37 cellular contexts compared by ENCODE assay signal in the genomic region with DNA sequence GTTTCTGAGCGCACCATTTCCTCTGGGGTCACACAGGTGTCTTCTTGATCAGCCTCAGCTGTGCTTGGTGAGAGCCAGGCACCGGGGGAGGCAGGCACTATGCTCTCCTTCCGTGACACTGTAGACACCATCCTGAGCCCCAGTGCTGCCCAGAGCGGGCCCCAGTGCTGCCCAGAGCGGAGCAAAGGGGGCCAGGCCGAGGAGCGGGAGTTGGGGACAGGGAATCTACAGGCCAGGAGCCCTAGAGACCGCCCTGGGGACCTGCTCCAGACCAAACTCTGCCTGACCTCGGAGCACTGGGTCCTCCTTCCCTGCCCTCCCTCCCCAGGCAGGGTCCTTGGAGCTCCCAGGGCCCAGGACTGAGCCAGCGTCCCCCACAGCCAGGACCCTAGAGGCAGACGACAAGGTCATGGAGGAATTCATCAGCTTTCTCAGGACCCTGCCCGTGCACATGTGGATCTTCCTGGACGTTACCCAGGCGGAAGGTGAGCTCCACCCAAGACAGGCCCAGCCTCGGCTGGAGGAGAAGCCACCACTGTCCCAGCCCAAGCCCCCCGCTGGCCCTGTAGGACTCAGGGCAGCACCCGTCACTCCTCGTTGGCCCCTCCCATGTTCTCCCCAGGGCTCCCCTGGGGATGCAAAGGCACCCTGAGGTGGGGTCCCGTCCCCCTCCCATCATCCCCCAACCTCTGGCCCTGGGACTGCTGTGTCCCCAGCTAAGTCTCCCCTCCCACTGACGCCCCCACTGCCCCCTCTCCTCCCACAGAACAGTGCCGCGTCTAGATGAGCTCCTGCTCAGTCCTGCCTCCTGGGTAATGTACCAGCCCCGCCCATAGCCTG. TPM values are rescaled to one million over a fixed set of nuclear protein-coding genes. Genes with fewer than 3 reads are reported as not detected.
DNase-seq lines count a peak whose midpoint lies in the region; ATAC-seq, FAIRE-seq and TF ChIP-seq lines count a peak whose summit lies in the region.
"Had no signal": no experiment of that assay in that cellular context is flagged by ENCODE, and none has a peak within 500 bp of the region (broad histone marks: within the 10 kb centered on the region; RNA-seq: fewer than 3 reads in every experiment).

No MANE protein-coding gene starts in this region.

- no peak for TF ChIP-seq POLR2A in right lobe of liver (IDR thresholded peaks at IDR 0.05)
- no peak for TF ChIP-seq POLR2A in HepG2 (IDR thresholded peaks at IDR 0.05; ENCODE audit: insufficient read depth in 1 of 2, low read depth in 2 of 2, low read length in 2 of 2)

- peaks cover 2 to 4% of the 10 kb centered on the region in 2 experiments; a peak in 3 of 5 replicates for H3K9me3 Mint-ChIP-seq in H9
- H3K9me3 Mint-ChIP-seq: activated naive CD8-positive, alpha-beta T cell treated with anti-CD3 and anti-CD28 coated beads, Interleukin-2, amount 10 ng/mL, durations not matched to agents 7 days and 5 days; immature natural killer cell had no signal

- in situ Hi-C loops in HepG2 (cut with HindIII; ENCODE audit: extremely low pct_ligation_motif_present, low pct_unique_long_range_greater_than_20kb): no loop called here

- no peak overlapping the region for H3K56ac ChIP-seq in H9 (ENCODE audit: insufficient read length, low read depth, low read length)

- no peak overlapping the region for H3K4me3 Mint-ChIP-seq in H9
- H3K4me3 Mint-ChIP-seq: activated CD4-positive, alpha-beta T cell treated with anti-CD3 and anti-CD28 coated beads for 36 hours; activated CD8-positive, alpha-beta T cell treated with anti-CD3 and anti-CD28 coated beads, Interleukin-2, amount 10 ng/mL, durations not matched to agents 7 days and 5 days; activated naive CD8-positive, alpha-beta T cell treated with anti-CD3 and anti-CD28 coated beads, Interleukin-2, amount 10 ng/mL, durations not matched to agents 7 days and 5 days; IgD-negative memory B cell; immature natural killer cell had no signal

- H3K36me3 Mint-ChIP-seq in H9 (ENCODE audit: insufficient read depth in 1 of 3, low read depth in 3 of 3): no peaks in the 10 kb centered on the region
- H3K36me3 Mint-ChIP-seq: activated naive CD8-positive, alpha-beta T cell treated with anti-CD3 and anti-CD28 coated beads, Interleukin-2, amount 10 ng/mL, durations not matched to agents 7 days and 5 days; IgD-negative memory B cell; immature natural killer cell had no signal

- H3K9ac ChIP-seq in HepG2 (ENCODE audit: insufficient read depth, low read depth, low read length) (no peak overlapping the region), H9 (ENCODE audit: extremely low read depth, insufficient read length, low read length) (no peak overlapping the region)

- H3K79me2 ChIP-seq in HepG2 (ENCODE audit: insufficient read depth, low read length) (no peaks in the 10 kb centered on the region), H9 (ENCODE audit: insufficient read depth, low read length) (no peaks in the 10 kb centered on the region), osteoblast (ENCODE audit: insufficient read depth, low read length) (no peaks in the 10 kb centered on the region)

- no peaks in the 10 kb centered on the region for H3K9me3 ChIP-seq in right lobe of liver
- no peaks in the 10 kb centered on the region for H3K9me3 ChIP-seq in HepG2 (ENCODE audit: low read length)
- H3K9me3 ChIP-seq in H9 (ENCODE audit: control insufficient read depth, low read depth, low read length): no peaks in the 10 kb centered on the region
- H3K9me3 ChIP-seq in osteoblast (ENCODE audit: low read depth, low read length): no peaks in the 10 kb centered on the region
- H3K9me3 ChIP-seq in aorta (ENCODE audit: control insufficient read depth, low read length): peaks cover 1% of the 10 kb centered on the region
- H3K9me3 ChIP-seq: Caco-2, left lung, neutrophil, psoas muscle, thoracic aorta had no signal

- H3K23me2 ChIP-seq in H9 (ENCODE audit: insufficient read length, low read depth, low read length, poor library complexity, severe bottlenecking): no peaks in the 10 kb centered on the region

- CTCF ChIA-PET in HepG2 (lab: Yijun Ruan, JAX; ENCODE audit: low intra/inter-chr PET ratio, low total read pairs): no interaction called here

- H4K20me1 ChIP-seq in HepG2 (ENCODE audit: insufficient read depth, low read length) (no peaks in the 10 kb centered on the region), H9 (ENCODE audit: control insufficient read depth, insufficient read depth, insufficient read length) (no peaks in the 10 kb centered on the region), osteoblast (ENCODE audit: insufficient read depth, low read length) (no peaks in the 10 kb centered on the region)

- no peak overlapping the region for H2AK5ac ChIP-seq in H9 (ENCODE audit: insufficient read length, low read length)

- H2BK120ac ChIP-seq in H9 (ENCODE audit: low read depth, low read length, poor library complexity, severe bottlenecking): no peak overlapping the region

- H4K8ac ChIP-seq in H9 (replicated peaks; ENCODE audit: insufficient read length, low read depth, low read length): no peak overlapping the region

- BruUV-seq in HepG2 (replicated peaks; lab: Mats Ljungman, UMichigan): no TSS peak

- H3K27me3 ChIP-seq in right lobe of liver: no peaks in the 10 kb centered on the region
- peaks cover 4 to 20% of the 10 kb centered on the region in 2 experiments; a peak in 4 of 5 replicates for H3K27me3 ChIP-seq in HepG2 (ENCODE audit: control insufficient read depth in 1 of 2, insufficient read depth in 2 of 2, low read length in 2 of 2)
- H3K27me3 ChIP-seq in H9 (ENCODE audit: insufficient read depth, low read length): no peaks in the 10 kb centered on the region
- H3K27me3 ChIP-seq in osteoblast (ENCODE audit: insufficient read depth, low read length): no peaks in the 10 kb centered on the region
- H3K27me3 ChIP-seq in aorta (ENCODE audit: control insufficient read depth in 1 of 2, insufficient read depth in 2 of 2, low read length in 1 of 2): no peaks in the 10 kb centered on the region
- H3K27me3 ChIP-seq: cardiac muscle cell, neutrophil had no signal

- no peaks in the 10 kb centered on the region; the same call in 1 of the 2 replicates for H3K27me3 Mint-ChIP-seq in H9 (ENCODE audit: low read depth)
- H3K27me3 Mint-ChIP-seq: activated naive CD8-positive, alpha-beta T cell treated with anti-CD3 and anti-CD28 coated beads, Interleukin-2, amount 10 ng/mL, durations not matched to agents 7 days and 5 days had no signal

- POLR2A ChIA-PET in HepG2 (lab: Yijun Ruan, JAX): no interaction called here

- H3K27ac ChIP-seq in right lobe of liver: no peak overlapping the region
- no peak overlapping the region for H3K27ac ChIP-seq in HepG2 (ENCODE audit: extremely low read length, insufficient read depth, low read length)
- no peak overlapping the region for H3K27ac ChIP-seq in H9 (ENCODE audit: insufficient read length, low read depth, low read length)
- no peak overlapping the region for H3K27ac ChIP-seq in osteoblast (ENCODE audit: low read depth, low read length)
- H3K27ac ChIP-seq in aorta (ENCODE audit: low read depth in 1 of 2, low read length in 2 of 2): no peak overlapping the region
- H3K27ac ChIP-seq: C4-2B, cardiac muscle cell, coronary artery, left lung, neutrophil, psoas muscle, skin epidermis, thoracic aorta had no signal

- no peak overlapping the region for H3K4me2 ChIP-seq in HepG2 (ENCODE audit: low read depth, low read length)
- no peak overlapping the region for H3K4me2 ChIP-seq in H9 (ENCODE audit: insufficient read depth, insufficient read length, low read length)
- no peak overlapping the region for H3K4me2 ChIP-seq in osteoblast (ENCODE audit: insufficient read depth, low read length)

- FAIRE-seq in HepG2 (lab: Jason Lieb, UNC): no peak
- FAIRE-seq: astrocyte had no signal

- intact Hi-C loops in right lobe of liver (cut with DNase I) (no loop called here), HepG2 (cut with micrococcal nuclease; ENCODE audit: unreplicated experiment) (no loop called here), aorta (cut with DNase I) (no loop called here)

- H4K5ac ChIP-seq in H9 (ENCODE audit: insufficient read length, low read depth, low read length): no peak overlapping the region

- peak in 1 of 4 donors; percentile 31 for ATAC-seq in right lobe of liver
- no peak for ATAC-seq in HepG2
- peak; percentile 36 for ATAC-seq in aorta (ENCODE audit: low FRiP score)
- ATAC-seq in HG02763 (IDR thresholded peaks at IDR 0.05; ENCODE audit: unreplicated experiment): no peak
- ATAC-seq: activated CD4-positive, alpha-beta T cell treated with anti-CD3 and anti-CD28 coated beads for 36 hours; activated CD8-positive, alpha-beta T cell treated with anti-CD3 and anti-CD28 coated beads, Interleukin-2, amount 10 ng/mL, durations not matched to agents 7 days and 5 days; left lung; Panc1; psoas muscle; stimulated activated naive CD8-positive, alpha-beta T cell treated with anti-CD3 and anti-CD28 coated beads, Interleukin-15, Interleukin-2, amounts not matched to agents 100 U/mL and 50 U/mL, for 24 hours had no signal

- DNase-seq in right lobe of liver (peak in 2 of 3 donors; percentile 13 to 39), HepG2 (ENCODE audit: low spot score) (no peak), H9 (peak; percentile 14), osteoblast (ENCODE audit: insufficient read length, low spot score, missing footprints) (peak; percentile 52), aorta (peak; percentile 34 to 47), GM19240 (ENCODE audit: insufficient read length, low spot score) (no peak)
- DNase-seq: activated CD4-positive, alpha-beta T cell treated with anti-CD3 and anti-CD28 coated beads for 36 hours; activated CD8-positive, alpha-beta T cell treated with anti-CD3 and anti-CD28 coated beads, Interleukin-2, amount 10 ng/mL, durations not matched to agents 7 days and 5 days; activated effector memory CD4-positive, alpha-beta T cell treated with anti-CD3 and anti-CD28 coated beads, Interleukin-2, amount 50 U/mL, for 16 hours; activated naive CD8-positive, alpha-beta T cell treated with anti-CD3 and anti-CD28 coated beads, Interleukin-2, amount 10 ng/mL, durations not matched to agents 7 days and 5 days; activated T-cell treated with anti-CD3 and anti-CD28 coated beads for 4 hours; Caco-2; effector memory CD4-positive, alpha-beta T cell; immature natural killer cell; NCI-H2107; NCI-H345; NCI-H748 treated with DMSO at 0.1 percent for 48 hours; SIG-M5; stimulated activated naive CD8-positive, alpha-beta T cell treated with anti-CD3 and anti-CD28 coated beads, Interleukin-15, Interleukin-2, amounts not matched to agents 100 U/mL and 50 U/mL, for 24 hours had no signal

- H2BK5ac ChIP-seq in H9 (ENCODE audit: insufficient read length, low read length): no peak overlapping the region

- TF ChIP-seq EP300 in HepG2 (IDR thresholded peaks at IDR 0.05; ENCODE audit: low read depth in 2 of 2, low read length in 2 of 2) (no peak), HepG2 (CRISPR knock-in tag; IDR thresholded peaks at IDR 0.05; ENCODE audit: borderline replicate concordance) (no peak)

- no peak overlapping the region for H2BK12ac ChIP-seq in H9 (ENCODE audit: insufficient read length, low read depth, low read length)

- H2AFZ ChIP-seq in HepG2 (ENCODE audit: low read length) (no peak overlapping the region), H9 (ENCODE audit: low read length) (no peak overlapping the region), osteoblast (ENCODE audit: low read length) (no peak overlapping the region)

- H3K14ac ChIP-seq in H9 (ENCODE audit: insufficient read depth, low read length): no peak overlapping the region; the same call in 1 of the 2 replicates

- no peak overlapping the region for H2BK15ac ChIP-seq in H9 (ENCODE audit: low read depth, low read length)

- H2BK20ac ChIP-seq in H9 (ENCODE audit: low read depth, low read length, poor library complexity, severe bottlenecking): no peak overlapping the region

- 43% methylated on average over 1 of the region's 23 CpGs for WGBS in right lobe of liver (ENCODE audit: insufficient coverage, low coverage, low lambda C conversion rate, missing lambda C conversion rate)
- 20% methylated on average over 4 of the region's 23 CpGs for WGBS in HepG2 (ENCODE audit: low lambda C conversion rate)
- WGBS in H9 (ENCODE audit: extremely low coverage, insufficient read length, low lambda C conversion rate): no CpG with 5 or more reads among the region's 23 CpGs
- WGBS in aorta, 2 donors: 80 to 81% methylated on average over 21 to 23 of the region's 23 CpGs

- H3K36me3 ChIP-seq in right lobe of liver (no peaks in the 10 kb centered on the region), HepG2 (replicated peaks in 1 of 2; ENCODE audit: control insufficient read depth in 1 of 2, insufficient read depth in 2 of 2, low read length in 2 of 2) (no peaks in the 10 kb centered on the region), osteoblast (ENCODE audit: insufficient read depth, low read length) (no peaks in the 10 kb centered on the region), aorta (ENCODE audit: control insufficient read depth in 1 of 2, insufficient read depth in 2 of 2, low read length in 1 of 2) (no peaks in the 10 kb centered on the region)
- H3K36me3 ChIP-seq: cardiac muscle cell, left lung, neutrophil, thoracic aorta had no signal

- H3K4me3 ChIP-seq in right lobe of liver (no peak overlapping the region), HepG2 (replicated peaks in 1 of 3; ENCODE audit: insufficient read depth in 1 of 3, low read depth in 2 of 3, low read length in 3 of 3) (no peak overlapping the region), osteoblast (ENCODE audit: insufficient read depth, low read length) (no peak overlapping the region), aorta (ENCODE audit: low read length in 2 of 2) (no peak overlapping the region)
- H3K4me3 ChIP-seq: cardiac muscle cell, coronary artery, left lung, psoas muscle, skin epidermis, thoracic aorta had no signal

- no peak for TF ChIP-seq CTCF in right lobe of liver (IDR thresholded peaks at IDR 0.05)
- no peak for TF ChIP-seq CTCF in HepG2 (CRISPR knock-in tag; IDR thresholded peaks at IDR 0.05)
- no peak for TF ChIP-seq CTCF in H9 (conservative IDR thresholded peaks at IDR 0.05)
- no peak for TF ChIP-seq CTCF in osteoblast (IDR thresholded peaks at IDR 0.05; ENCODE audit: extremely low read depth, low read depth, low read length)

- no peak overlapping the region for H4K91ac ChIP-seq in H9 (ENCODE audit: insufficient read length, low read depth, low read length)

- H3K4me1 Mint-ChIP-seq in H9: no peaks in the 10 kb centered on the region
- H3K4me1 Mint-ChIP-seq: activated CD4-positive, alpha-beta T cell treated with anti-CD3 and anti-CD28 coated beads for 36 hours; activated naive CD8-positive, alpha-beta T cell treated with anti-CD3 and anti-CD28 coated beads, Interleukin-2, amount 10 ng/mL, durations not matched to agents 7 days and 5 days; IgD-negative memory B cell; immature natural killer cell had no signal

- no peak overlapping the region for H3K4ac ChIP-seq in H9 (ENCODE audit: low read depth, low read length)

- no peak overlapping the region for H3K18ac ChIP-seq in H9 (ENCODE audit: insufficient read length, low read depth, low read length)

- H3K23ac ChIP-seq in H9 (ENCODE audit: insufficient read length, low read depth, low read length): no peak overlapping the region

- no peak overlapping the region for H3K27ac Mint-ChIP-seq in H9
- H3K27ac Mint-ChIP-seq: activated CD4-positive, alpha-beta T cell treated with anti-CD3 and anti-CD28 coated beads for 36 hours; activated CD8-positive, alpha-beta T cell treated with anti-CD3 and anti-CD28 coated beads, Interleukin-2, amount 10 ng/mL, durations not matched to agents 7 days and 5 days; activated naive CD8-positive, alpha-beta T cell treated with anti-CD3 and anti-CD28 coated beads, Interleukin-2, amount 10 ng/mL, durations not matched to agents 7 days and 5 days; IgD-negative memory B cell; immature natural killer cell had no signal

- no peaks in the 10 kb centered on the region for H3K79me1 ChIP-seq in H9 (ENCODE audit: insufficient read depth, low read depth, low read length, poor library complexity, severe bottlenecking)

- H3K4me1 ChIP-seq in right lobe of liver (no peaks in the 10 kb centered on the region), HepG2 (ENCODE audit: insufficient read depth, low read length) (no peaks in the 10 kb centered on the region), H9 (ENCODE audit: insufficient read depth, low read length) (no peaks in the 10 kb centered on the region), osteoblast (ENCODE audit: insufficient read depth, low read length) (no peaks in the 10 kb centered on the region), aorta (ENCODE audit: control insufficient read depth in 1 of 2, insufficient read depth in 2 of 2, low read length in 2 of 2) (no peaks in the 10 kb centered on the region)
- H3K4me1 ChIP-seq: left lung, psoas muscle had no signal

- no peak for TF ChIP-seq RAD21 in HepG2 (CRISPR knock-in tag; IDR thresholded peaks at IDR 0.05)

- no peak overlapping the region for H3T11ph ChIP-seq in H9 (ENCODE audit: low read length)

RNA-seq across cellular contexts. Expression of gene PAEP, which starts 30.2 kb away (rescaled TPM):
- total RNA-seq in right lobe of liver (not detected), HepG2 (2016; rRNA removed; fragmentation: Illumina TruSeq; extraction: Trizol) (0.38 and 0.75 TPM in 2 replicates), H9 (2021) (not detected in 2 replicates), osteoblast (not detected in 2 replicates), aorta (not detected)
- total RNA-seq in HepG2 (2016; cell fraction: cytosol; rRNA removed; fragmentation: Illumina TruSeq; extraction: Trizol; ENCODE audit: low read depth): 0.26 and 0.71 TPM in 2 replicates
- total RNA-seq in HepG2 (2016; cell fraction: insoluble cytoplasmic fraction; rRNA removed; fragmentation: Illumina TruSeq; extraction: Trizol): 0.19 and 0.28 TPM in 2 replicates
- 0.28 and 0.71 TPM in 2 replicates for total RNA-seq in HepG2 (2016; cell fraction: membrane; rRNA removed; fragmentation: Illumina TruSeq; extraction: Trizol)
- total RNA-seq in HepG2 (2016; cell fraction: nucleus; rRNA removed; fragmentation: Illumina TruSeq; extraction: Trizol): 0.66 TPM in 1 of 2 replicates, not detected in the other
- polyA plus RNA-seq in HepG2 (2011; rRNA removed) (10.8 and 24.4 TPM in 2 replicates), aorta (not detected)
- polyA plus RNA-seq in HepG2 (2011; cell fraction: cytosol; rRNA removed): 9.3 and 14.4 TPM in 2 replicates
- polyA plus RNA-seq in HepG2 (2011; cell fraction: nucleus; rRNA removed): 21.2 and 32.7 TPM in 2 replicates
- polyA plus RNA-seq in HepG2 (2012): 0.90 and 4.1 TPM in 2 replicates
- polyA plus RNA-seq in HepG2 (2016; cell fraction: cytosol; fragmentation: Illumina TruSeq; extraction: Trizol; ENCODE audit: low read depth): 1.0 TPM in 2 replicates
- 0.48 and 0.64 TPM in 2 replicates for polyA plus RNA-seq in HepG2 (2016; cell fraction: insoluble cytoplasmic fraction; fragmentation: Illumina TruSeq; extraction: Trizol; ENCODE audit: low read depth)
- 0.70 and 0.90 TPM in 2 replicates for polyA plus RNA-seq in HepG2 (2016; cell fraction: membrane; fragmentation: Illumina TruSeq; extraction: Trizol; ENCODE audit: low read depth)
- polyA plus RNA-seq in HepG2 (2016; cell fraction: nucleus; fragmentation: Illumina TruSeq; extraction: Trizol; ENCODE audit: insufficient read depth, low read depth): 1.0 and 1.6 TPM in 2 replicates
- polyA minus RNA-seq in HepG2 (2011; rRNA and poly(A)+ RNA removed; ENCODE audit: low replicate concordance): 4.8 TPM in 1 of 2 replicates, not detected in the other
- 4.5 TPM in 1 of 2 replicates, not detected in the other for polyA minus RNA-seq in HepG2 (2011; cell fraction: cytosol; rRNA and poly(A)+ RNA removed)
- polyA minus RNA-seq in HepG2 (2011; cell fraction: nucleus; rRNA and poly(A)+ RNA removed): 2.2 and 4.2 TPM in 2 replicates
- total RNA-seq: activated CD4-positive, alpha-beta T cell treated with anti-CD3 and anti-CD28 coated beads for 36 hours; activated CD8-positive, alpha-beta T cell treated with anti-CD3 and anti-CD28 coated beads, Interleukin-2, amount 10 ng/mL, durations not matched to agents 7 days and 5 days; activated naive CD8-positive, alpha-beta T cell treated with anti-CD3 and anti-CD28 coated beads, Interleukin-2, amount 10 ng/mL, durations not matched to agents 7 days and 5 days; Caco-2; cardiac muscle cell; epithelial cell of proximal tubule; G401; glomerular endothelial cell; left lung; myocyte; psoas muscle; T-helper 2 cell treated with Interferon-gamma antibody and Interleukin-4, amounts not matched to agents 100 ng/mL and 5 ng/mL, for 36 hours; thoracic aorta had no signal
- polyA plus RNA-seq: AG04450, cardiac muscle cell, IgD-negative memory B cell, immature natural killer cell, psoas muscle had no signal

RNA-seq across cellular contexts. Expression of gene OBP2A, which starts 45.8 kb away (rescaled TPM):
- total RNA-seq in right lobe of liver (not detected), HepG2 (2016; rRNA removed; fragmentation: Illumina TruSeq; extraction: Trizol) (not detected in 2 replicates), H9 (2021) (not detected in 2 replicates), osteoblast (not detected in 2 replicates), aorta (not detected)
- not detected in 2 replicates for total RNA-seq in HepG2 (2016; cell fraction: cytosol; rRNA removed; fragmentation: Illumina TruSeq; extraction: Trizol; ENCODE audit: low read depth)
- not detected in 2 replicates for total RNA-seq in HepG2 (2016; cell fraction: insoluble cytoplasmic fraction; rRNA removed; fragmentation: Illumina TruSeq; extraction: Trizol)
- total RNA-seq in HepG2 (2016; cell fraction: membrane; rRNA removed; fragmentation: Illumina TruSeq; extraction: Trizol): not detected in 2 replicates
- total RNA-seq in HepG2 (2016; cell fraction: nucleus; rRNA removed; fragmentation: Illumina TruSeq; extraction: Trizol): not detected in 2 replicates
- polyA plus RNA-seq in HepG2 (2011; rRNA removed) (0.20 and 0.32 TPM in 2 replicates), aorta (not detected)
- polyA plus RNA-seq in HepG2 (2011; cell fraction: cytosol; rRNA removed): 0.34 and 0.50 TPM in 2 replicates
- 0.36 and 0.48 TPM in 2 replicates for polyA plus RNA-seq in HepG2 (2011; cell fraction: nucleus; rRNA removed)
- not detected in 2 replicates for polyA plus RNA-seq in HepG2 (2012)
- polyA plus RNA-seq in HepG2 (2016; cell fraction: cytosol; fragmentation: Illumina TruSeq; extraction: Trizol; ENCODE audit: low read depth): not detected in 2 replicates
- polyA plus RNA-seq in HepG2 (2016; cell fraction: insoluble cytoplasmic fraction; fragmentation: Illumina TruSeq; extraction: Trizol; ENCODE audit: low read depth): not detected in 2 replicates
- polyA plus RNA-seq in HepG2 (2016; cell fraction: membrane; fragmentation: Illumina TruSeq; extraction: Trizol; ENCODE audit: low read depth): not detected in 2 replicates
- not detected in 2 replicates for polyA plus RNA-seq in HepG2 (2016; cell fraction: nucleus; fragmentation: Illumina TruSeq; extraction: Trizol; ENCODE audit: insufficient read depth, low read depth)
- polyA minus RNA-seq in HepG2 (2011; rRNA and poly(A)+ RNA removed; ENCODE audit: low replicate concordance): not detected in 2 replicates
- not detected in 2 replicates for polyA minus RNA-seq in HepG2 (2011; cell fraction: cytosol; rRNA and poly(A)+ RNA removed)
- not detected in 2 replicates for polyA minus RNA-seq in HepG2 (2011; cell fraction: nucleus; rRNA and poly(A)+ RNA removed)
- total RNA-seq: activated CD4-positive, alpha-beta T cell treated with anti-CD3 and anti-CD28 coated beads for 36 hours; activated CD8-positive, alpha-beta T cell treated with anti-CD3 and anti-CD28 coated beads, Interleukin-2, amount 10 ng/mL, durations not matched to agents 7 days and 5 days; activated naive CD8-positive, alpha-beta T cell treated with anti-CD3 and anti-CD28 coated beads, Interleukin-2, amount 10 ng/mL, durations not matched to agents 7 days and 5 days; astrocyte; Caco-2; cardiac muscle cell; epithelial cell of proximal tubule; G401; glomerular endothelial cell; left lung; myocyte; psoas muscle; T-helper 2 cell treated with Interferon-gamma antibody and Interleukin-4, amounts not matched to agents 100 ng/mL and 5 ng/mL, for 36 hours; thoracic aorta had no signal
- polyA plus RNA-seq: AG04450, cardiac muscle cell, IgD-negative memory B cell, immature natural killer cell, psoas muscle had no signal

RNA-seq across cellular contexts. Expression of gene GLT6D1, which starts 47.6 kb away (rescaled TPM):
- total RNA-seq in right lobe of liver (not detected), HepG2 (2016; rRNA removed; fragmentation: Illumina TruSeq; extraction: Trizol) (not detected in 2 replicates), H9 (2021) (not detected in 2 replicates), osteoblast (not detected in 2 replicates), aorta (not detected)
- not detected in 2 replicates for total RNA-seq in HepG2 (2016; cell fraction: cytosol; rRNA removed; fragmentation: Illumina TruSeq; extraction: Trizol; ENCODE audit: low read depth)
- not detected in 2 replicates for total RNA-seq in HepG2 (2016; cell fraction: insoluble cytoplasmic fraction; rRNA removed; fragmentation: Illumina TruSeq; extraction: Trizol)
- not detected in 2 replicates for total RNA-seq in HepG2 (2016; cell fraction: membrane; rRNA removed; fragmentation: Illumina TruSeq; extraction: Trizol)
- not detected in 2 replicates for total RNA-seq in HepG2 (2016; cell fraction: nucleus; rRNA removed; fragmentation: Illumina TruSeq; extraction: Trizol)
- polyA plus RNA-seq in HepG2 (2011; rRNA removed) (not detected in 2 replicates), aorta (not detected)
- polyA plus RNA-seq in HepG2 (2011; cell fraction: cytosol; rRNA removed): not detected in 2 replicates
- polyA plus RNA-seq in HepG2 (2011; cell fraction: nucleus; rRNA removed): not detected in 2 replicates
- polyA plus RNA-seq in HepG2 (2012): not detected in 2 replicates
- polyA plus RNA-seq in HepG2 (2016; cell fraction: cytosol; fragmentation: Illumina TruSeq; extraction: Trizol; ENCODE audit: low read depth): not detected in 2 replicates
- not detected in 2 replicates for polyA plus RNA-seq in HepG2 (2016; cell fraction: insoluble cytoplasmic fraction; fragmentation: Illumina TruSeq; extraction: Trizol; ENCODE audit: low read depth)
- not detected in 2 replicates for polyA plus RNA-seq in HepG2 (2016; cell fraction: membrane; fragmentation: Illumina TruSeq; extraction: Trizol; ENCODE audit: low read depth)
- polyA plus RNA-seq in HepG2 (2016; cell fraction: nucleus; fragmentation: Illumina TruSeq; extraction: Trizol; ENCODE audit: insufficient read depth, low read depth): not detected in 2 replicates
- polyA minus RNA-seq in HepG2 (2011; rRNA and poly(A)+ RNA removed; ENCODE audit: low replicate concordance): not detected in 2 replicates
- not detected in 2 replicates for polyA minus RNA-seq in HepG2 (2011; cell fraction: cytosol; rRNA and poly(A)+ RNA removed)
- polyA minus RNA-seq in HepG2 (2011; cell fraction: nucleus; rRNA and poly(A)+ RNA removed): not detected in 2 replicates
- total RNA-seq: activated CD4-positive, alpha-beta T cell treated with anti-CD3 and anti-CD28 coated beads for 36 hours; activated CD8-positive, alpha-beta T cell treated with anti-CD3 and anti-CD28 coated beads, Interleukin-2, amount 10 ng/mL, durations not matched to agents 7 days and 5 days; activated naive CD8-positive, alpha-beta T cell treated with anti-CD3 and anti-CD28 coated beads, Interleukin-2, amount 10 ng/mL, durations not matched to agents 7 days and 5 days; astrocyte; Caco-2; cardiac muscle cell; epithelial cell of proximal tubule; G401; glomerular endothelial cell; left lung; myocyte; psoas muscle; T-helper 2 cell treated with Interferon-gamma antibody and Interleukin-4, amounts not matched to agents 100 ng/mL and 5 ng/mL, for 36 hours; thoracic aorta had no signal
- polyA plus RNA-seq: AG04450, cardiac muscle cell, IgD-negative memory B cell, immature natural killer cell, psoas muscle had no signal

Comparison
In these comparisons a context has a peak if more than half of its experiments do, and no peak if none do; other contexts are left out.
1. DNase-seq: peak in right lobe of liver (2 of 3), H9 (single experiment), osteoblast (single experiment) and aorta (2 of 2); none in HepG2 (single experiment) and GM19240 (single experiment).